ENCODE assay signal across 21 cellular contexts in genomic region chr9:79684711-79685575, GRCh38.
DNase-seq lines count a peak whose midpoint lies in the region; ATAC-seq and TF ChIP-seq lines count a peak whose summit lies in the region.
"Had no signal": no experiment of that assay in that cellular context is flagged by ENCODE, and none has a peak within 500 bp of the region (broad histone marks: within the 10 kb centered on the region; RNA-seq: fewer than 3 reads in every experiment).

No MANE protein-coding gene starts in this region.

- H3K27ac ChIP-seq in SJSA1 (peak overlapping the region; percentile 41), esophagus muscularis mucosa (replicated peaks in 1 of 4) (no peak overlapping the region)
- H3K27ac ChIP-seq: coronary artery, pancreas, PC-9, spleen had no signal

- H3K27me3 ChIP-seq in SJSA1 (replicated peaks), result no peaks in the 10 kb centered on the region
- no peaks in the 10 kb centered on the region for H3K27me3 ChIP-seq in esophagus muscularis mucosa
- no peaks in the 10 kb centered on the region for H3K27me3 ChIP-seq in skeletal muscle satellite cell (ENCODE audit: control insufficient read depth, insufficient read depth, low read length)
- H3K27me3 ChIP-seq: pancreas, spleen had no signal

- no peak for ATAC-seq in activated CD4-positive, alpha-beta T cell treated with anti-CD3 and anti-CD28 coated beads for 36 hours
- ATAC-seq: pancreas; stimulated activated memory B cell treated with anti-CD40 and anti-IgM and Interleukin-4, amounts not matched to agents 10 μg/mL and 1 μg/mL and 100 μg/mL, for 72 hours had no signal

- TF ChIP-seq POLR2A in esophagus muscularis mucosa (IDR thresholded peaks at IDR 0.05; ENCODE audit: low read depth), result no peak

- H3K4me1 Mint-ChIP-seq in activated CD4-positive, alpha-beta T cell treated with anti-CD3 and anti-CD28 coated beads for 36 hours, result peaks cover 36% of the 10 kb centered on the region

- peak overlapping the region; percentile 77 for H3K4me2 ChIP-seq in skeletal muscle satellite cell (ENCODE audit: low read length)
- H3K4me2 ChIP-seq: PC-9 had no signal

- DNase-seq in NCI-H345 (lab: John Stamatoyannopoulos, UW), result peak; percentile 18
- no peak for DNase-seq in NCI-H345 treated with DMSO at 0.1 percent for 48 hours (lab: John Stamatoyannopoulos, UW; ENCODE audit: unreplicated experiment)
- no peak for DNase-seq in SJSA1 (ENCODE audit: low read depth in 1 of 2, low spot score in 2 of 2)
- peak; percentile 34 for DNase-seq in esophagus muscularis mucosa (ENCODE audit: extremely low spot score)
- no peak for DNase-seq in GDM1 (lab: John Stamatoyannopoulos, UW)
- no peak for DNase-seq in activated CD4-positive, alpha-beta T cell treated with anti-CD3 and anti-CD28 coated beads for 36 hours
- no peak for DNase-seq in activated T-cell treated with anti-CD3 and anti-CD28 coated beads, Interleukin-2, amount 50 U/mL, for 48 hours
- DNase-seq: amniotic stem cell; CD8-positive, alpha-beta memory T cell; GF-D8; H9; NCI-H1417 treated with DMSO at 0.1 percent for 48 hours; NCI-H510A; pancreas; PC-9; spleen; SW 1271 had no signal

- H3K36me3 ChIP-seq in SJSA1, result peaks cover 17% of the 10 kb centered on the region
- no peaks in the 10 kb centered on the region for H3K36me3 ChIP-seq in esophagus muscularis mucosa
- H3K36me3 ChIP-seq in skeletal muscle satellite cell (ENCODE audit: insufficient read depth, low read length), result no peaks in the 10 kb centered on the region
- H3K36me3 ChIP-seq: pancreas had no signal

- H3K9me3 ChIP-seq in SJSA1 (replicated peaks) (no peaks in the 10 kb centered on the region), esophagus muscularis mucosa (no peaks in the 10 kb centered on the region), skeletal muscle satellite cell (replicated peaks; ENCODE audit: low read length) (no peaks in the 10 kb centered on the region)
- H3K9me3 ChIP-seq: pancreas, spleen had no signal

- WGBS in esophagus muscularis mucosa, result 82% methylated on average over 8 of the region's 8 CpGs

- H3K9ac ChIP-seq in skeletal muscle satellite cell (ENCODE audit: low read depth, low read length), result peak overlapping the region; percentile 72

- POLR2A ChIA-PET in activated CD4-positive, alpha-beta T cell treated with anti-CD3 and anti-CD28 coated beads for 36 hours (lab: Charles Lee), result no interaction called here

- no peaks in the 10 kb centered on the region for H3K27me3 Mint-ChIP-seq in activated CD4-positive, alpha-beta T cell treated with anti-CD3 and anti-CD28 coated beads for 36 hours
- H3K27me3 Mint-ChIP-seq: CD8-positive, alpha-beta memory T cell; stimulated activated memory B cell treated with anti-CD40 and anti-IgM and Interleukin-4, amounts not matched to agents 10 μg/mL and 1 μg/mL and 100 μg/mL, for 72 hours; type B pancreatic cell had no signal

- no peak overlapping the region for H3K4me3 Mint-ChIP-seq in activated CD4-positive, alpha-beta T cell treated with anti-CD3 and anti-CD28 coated beads for 36 hours
- H3K4me3 Mint-ChIP-seq: CD8-positive, alpha-beta memory T cell; H9; stimulated activated memory B cell treated with anti-CD40 and anti-IgM and Interleukin-4, amounts not matched to agents 10 μg/mL and 1 μg/mL and 100 μg/mL, for 72 hours; type B pancreatic cell had no signal

- H3K36me3 Mint-ChIP-seq in activated CD4-positive, alpha-beta T cell treated with anti-CD3 and anti-CD28 coated beads for 36 hours (ENCODE audit: low read depth), result peaks cover 5% of the 10 kb centered on the region

- intact Hi-C loops in esophagus muscularis mucosa (cut with DNase I), result no loop called here
- intact Hi-C loops in activated CD4-positive, alpha-beta T cell treated with anti-CD3 and anti-CD28 coated beads for 36 hours (cut with DNase I, micrococcal nuclease), result loop anchor here in 1 of 2 experiments (10.0 kb wide), 1 partner anchor 110 kb away; the partner anchor contains the start of gene TLE4

- H3K27ac Mint-ChIP-seq in activated CD4-positive, alpha-beta T cell treated with anti-CD3 and anti-CD28 coated beads for 36 hours, result no peak overlapping the region
- H3K27ac Mint-ChIP-seq: stimulated activated memory B cell treated with anti-CD40 and anti-IgM and Interleukin-4, amounts not matched to agents 10 μg/mL and 1 μg/mL and 100 μg/mL, for 72 hours; type B pancreatic cell had no signal

- H3K9me3 Mint-ChIP-seq in activated CD4-positive, alpha-beta T cell treated with anti-CD3 and anti-CD28 coated beads for 36 hours (ENCODE audit: low read depth), result no peaks in the 10 kb centered on the region
- H3K9me3 Mint-ChIP-seq: CD8-positive, alpha-beta memory T cell; H9 had no signal

- TF ChIP-seq EP300 in esophagus muscularis mucosa (IDR thresholded peaks at IDR 0.05), result no peak

- H3K4me3 ChIP-seq in SJSA1, result no peak overlapping the region
- H3K4me3 ChIP-seq in esophagus muscularis mucosa, result no peak overlapping the region
- peak overlapping the region; percentile 49 for H3K4me3 ChIP-seq in skeletal muscle satellite cell (ENCODE audit: low read length)
- H3K4me3 ChIP-seq: coronary artery, pancreas, PC-9, spleen had no signal

- H3K4me1 ChIP-seq in SJSA1 (replicated peaks), result peaks cover 52% of the 10 kb centered on the region
- H3K4me1 ChIP-seq in esophagus muscularis mucosa, result peaks cover 3 to 31% (median 26%) of the 10 kb centered on the region in 4 donors
- H3K4me1 ChIP-seq in skeletal muscle satellite cell (ENCODE audit: control insufficient read depth, insufficient read depth, low read length), result peaks cover 53% of the 10 kb centered on the region

- TF ChIP-seq CTCF in esophagus muscularis mucosa (IDR thresholded peaks at IDR 0.05), result no peak

- CTCF ChIA-PET in activated CD4-positive, alpha-beta T cell treated with anti-CD3 and anti-CD28 coated beads for 36 hours (lab: Charles Lee), result no interaction called here

Comparison
In these comparisons a context has a peak if more than half of its experiments do, and no peak if none do; other contexts are left out.
1. DNase-seq: peak in NCI-H345 (single experiment) and esophagus muscularis mucosa (single experiment); none in NCI-H345 treated with DMSO at 0.1 percent for 48 hours (single experiment), SJSA1 (0 of 2), GDM1 (single experiment), activated CD4-positive, alpha-beta T cell treated with anti-CD3 and anti-CD28 coated beads for 36 hours (single experiment) and activated T-cell treated with anti-CD3 and anti-CD28 coated beads, Interleukin-2, amount 50 U/mL, for 48 hours (0 of 2).